In genomic region chr11:75349540-75350116, GRCh38 we compare ENCODE assay signal across 9 cellular contexts. TPM values are rescaled to one million over a fixed set of nuclear protein-coding genes. Genes with fewer than 3 reads are reported as not detected.
DNase-seq lines count a peak whose midpoint lies in the region; ATAC-seq and TF ChIP-seq lines count a peak whose summit lies in the region.
"Had no signal": no experiment of that assay in that cellular context is flagged by ENCODE, and none has a peak within 500 bp of the region (broad histone marks: within the 10 kb centered on the region; RNA-seq: fewer than 3 reads in every experiment).

No MANE protein-coding gene starts in this region.

- no peaks in the 10 kb centered on the region for H3K9me3 Mint-ChIP-seq in activated CD4-positive, alpha-beta memory T cell treated with anti-CD3 and anti-CD28 coated beads for 36 hours

- peaks cover 28% of the 10 kb centered on the region for H3K79me2 ChIP-seq in smooth muscle cell (ENCODE audit: low read depth)

- no peak for DNase-seq in activated CD4-positive, alpha-beta memory T cell treated with anti-CD3 and anti-CD28 coated beads for 36 hours
- no peak for DNase-seq in right atrium auricular region (ENCODE audit: low spot score)
- no peak for DNase-seq in smooth muscle cell (lab: John Stamatoyannopoulos, UW; ENCODE audit: unreplicated experiment)
- no peak for DNase-seq in stimulated activated CD4-positive, alpha-beta T cell treated with anti-CD3 and anti-CD28 coated beads, Interleukin-15, amount 100 ng/mL, for 24 hours
- DNase-seq: NCI-H748 treated with DMSO at 0.1 percent for 48 hours had no signal

- H3K4me3 Mint-ChIP-seq in activated CD4-positive, alpha-beta memory T cell treated with anti-CD3 and anti-CD28 coated beads for 36 hours = no peak overlapping the region

- peak overlapping the region; percentile 79 for H3K27ac ChIP-seq in HUES48 (ENCODE audit: low read depth, low read length)
- H3K27ac ChIP-seq in right atrium auricular region = peak overlapping the region; percentile 90 to 93
- H3K27ac ChIP-seq in smooth muscle cell (ENCODE audit: low read depth) = peak overlapping the region; percentile 71

- TF ChIP-seq CTCF in right atrium auricular region (IDR thresholded peaks at IDR 0.05) (no peak), smooth muscle cell (IDR thresholded peaks at IDR 0.05; ENCODE audit: borderline replicate concordance, insufficient read depth, poor library complexity, severe bottlenecking) (no peak)

- peaks cover 34% of the 10 kb centered on the region for H3K4me1 ChIP-seq in HUES48 (ENCODE audit: control insufficient read depth, insufficient read depth, low read length)
- peaks cover 4 to 80% of the 10 kb centered on the region in 2 donors for H3K4me1 ChIP-seq in right atrium auricular region
- H3K4me1 ChIP-seq in smooth muscle cell (ENCODE audit: low read depth) = peaks cover 32% of the 10 kb centered on the region

- intact Hi-C loops in activated CD4-positive, alpha-beta memory T cell treated with anti-CD3 and anti-CD28 coated beads for 36 hours (cut with micrococcal nuclease) = no loop called here

- H3F3A ChIP-seq in smooth muscle cell (ENCODE audit: low read depth) = peaks cover 38% of the 10 kb centered on the region

- H3K36me3 ChIP-seq in HUES48 (ENCODE audit: control insufficient read depth, insufficient read depth, low read length) (no peaks in the 10 kb centered on the region; the same call in 1 of the 2 replicates), right atrium auricular region (no peaks in the 10 kb centered on the region), smooth muscle cell (ENCODE audit: low read depth) (no peaks in the 10 kb centered on the region)

- H3K9me3 ChIP-seq in HUES48 (ENCODE audit: control insufficient read depth, insufficient read depth, low read length) (no peaks in the 10 kb centered on the region), right atrium auricular region (no peaks in the 10 kb centered on the region), smooth muscle cell (replicated peaks; ENCODE audit: low read depth) (no peaks in the 10 kb centered on the region)

- H3K4me3 ChIP-seq in HUES48 (ENCODE audit: low read depth, low read length) (no peak overlapping the region; the same call in 1 of the 2 replicates), right atrium auricular region (peak overlapping the region; percentile 74 to 77), smooth muscle cell (peak overlapping the region; percentile 79)

- no peaks in the 10 kb centered on the region for H3K36me3 Mint-ChIP-seq in activated CD4-positive, alpha-beta memory T cell treated with anti-CD3 and anti-CD28 coated beads for 36 hours

- H2AFZ ChIP-seq in smooth muscle cell (ENCODE audit: low read depth) = no peak overlapping the region

- peaks cover 50% of the 10 kb centered on the region for H3K4me1 Mint-ChIP-seq in activated CD4-positive, alpha-beta memory T cell treated with anti-CD3 and anti-CD28 coated beads for 36 hours (ENCODE audit: low read depth)

- H4K20me1 ChIP-seq in smooth muscle cell (ENCODE audit: low read depth) = peaks cover under 1% of the 10 kb centered on the region

- H3K4me2 ChIP-seq in smooth muscle cell = peak overlapping the region; percentile 98

- WGBS in smooth muscle cell (ENCODE audit: low lambda C conversion rate) = 82% methylated on average over 4 of the region's 4 CpGs

- H3K27me3 ChIP-seq in HUES48 (ENCODE audit: control insufficient read depth, insufficient read depth, low read length) (peaks cover 11% of the 10 kb centered on the region), right atrium auricular region (no peaks in the 10 kb centered on the region), smooth muscle cell (ENCODE audit: low read depth) (no peaks in the 10 kb centered on the region)

- peak overlapping the region; percentile 64 for H3K27ac Mint-ChIP-seq in activated CD4-positive, alpha-beta memory T cell treated with anti-CD3 and anti-CD28 coated beads for 36 hours

- POLR2A ChIA-PET in activated CD4-positive, alpha-beta memory T cell treated with anti-CD3 and anti-CD28 coated beads for 36 hours (lab: Charles Lee) = interaction anchor here (1.2 to 1.4 kb wide), 2 partner anchors 19 to 176 kb away, joined by 3 to 4 read pairs; partner anchors contain the start of gene GDPD5

- no peaks in the 10 kb centered on the region for H3K27me3 Mint-ChIP-seq in activated CD4-positive, alpha-beta memory T cell treated with anti-CD3 and anti-CD28 coated beads for 36 hours

- CTCF ChIA-PET in activated CD4-positive, alpha-beta memory T cell treated with anti-CD3 and anti-CD28 coated beads for 36 hours (lab: Charles Lee) = interaction anchor here (0.7 kb wide), 2 partner anchors 9 to 21 kb away, joined by 3 to 4 read pairs; no protein-coding TSS in a partner anchor

- ATAC-seq in GM19455 (IDR thresholded peaks at IDR 0.05; ENCODE audit: unreplicated experiment) (no peak), HG03108 (IDR thresholded peaks at IDR 0.05; ENCODE audit: unreplicated experiment) (no peak), GM19035 (IDR thresholded peaks at IDR 0.05; ENCODE audit: unreplicated experiment) (no peak)

- H3K9ac ChIP-seq in HUES48 (ENCODE audit: low read depth, low read length) = no peak overlapping the region
- no peak overlapping the region for H3K9ac ChIP-seq in smooth muscle cell (ENCODE audit: low read depth)

RNA-seq across cellular contexts. Expression of gene ARRB1, which starts 1.8 kb away (rescaled TPM):
- 10 to 100 TPM; 16.3 to 18.8 TPM for total RNA-seq in activated CD4-positive, alpha-beta memory T cell treated with anti-CD3 and anti-CD28 coated beads for 36 hours
- total RNA-seq in right atrium auricular region (10 to 100 TPM; 19.4 to 22.9 TPM), smooth muscle cell (16.9 and 19.7 TPM in 2 replicates)
- polyA plus RNA-seq in smooth muscle cell = 4.6 and 6.6 TPM in 2 replicates

RNA-seq across cellular contexts. Expression of gene RPS3, which starts 49.7 kb away (rescaled TPM):
- total RNA-seq in activated CD4-positive, alpha-beta memory T cell treated with anti-CD3 and anti-CD28 coated beads for 36 hours = 1,000 to 10,000 TPM; 4,423 to 4,525 TPM
- total RNA-seq in right atrium auricular region = 100 to 1,000 TPM; 391 to 983 TPM
- 721 and 794 TPM in 2 replicates for total RNA-seq in smooth muscle cell
- polyA plus RNA-seq in smooth muscle cell = 976 and 989 TPM in 2 replicates
